Comparison of ENCODE assay signal across 15 cellular contexts in the genomic region with DNA sequence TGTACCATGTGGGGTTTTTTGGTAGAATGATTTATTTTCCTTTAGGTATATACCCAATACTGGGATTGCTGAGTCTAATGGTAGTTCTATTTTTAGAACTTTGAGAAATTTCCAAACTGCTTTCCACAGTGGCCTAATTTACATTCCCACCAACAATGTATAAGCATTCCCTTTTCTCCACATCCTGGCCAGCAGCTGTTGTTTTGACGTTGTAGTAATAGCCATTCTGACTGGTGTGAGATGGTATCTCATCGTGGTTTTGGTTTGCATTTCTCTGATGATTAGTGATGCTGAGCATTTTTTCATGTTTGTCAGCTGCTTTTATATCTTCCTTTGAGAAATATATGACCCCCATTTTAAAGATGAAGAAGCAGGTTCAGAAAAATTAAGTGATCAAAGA.
DNase-seq lines count a peak whose midpoint lies in the region; ATAC-seq, FAIRE-seq and TF ChIP-seq lines count a peak whose summit lies in the region.
"Had no signal": no experiment of that assay in that cellular context is flagged by ENCODE, and none has a peak within 500 bp of the region (broad histone marks: within the 10 kb centered on the region; RNA-seq: fewer than 3 reads in every experiment).

No MANE protein-coding gene starts in this region.

- H3K4me2 ChIP-seq in mesenchymal stem cell (ENCODE audit: low read length, poor library complexity, severe bottlenecking) = no peak overlapping the region

- WGBS in heart right ventricle, 2 donors = 51 to 55% methylated on average over 2 of the region's 2 CpGs
- WGBS in mesenchymal stem cell = 0% methylated on average over 2 of the region's 2 CpGs
- 17 to 18% methylated on average over 2 of the region's 2 CpGs for WGBS in aorta, 2 donors
- 86% methylated on average over 2 of the region's 2 CpGs for WGBS in pancreas, 2 donors

- peaks cover 12% of the 10 kb centered on the region for H3K79me1 ChIP-seq in mesenchymal stem cell (replicated peaks; ENCODE audit: low read length, poor library complexity, severe bottlenecking)

- H2BK120ac ChIP-seq in mesenchymal stem cell (ENCODE audit: low read depth, low read length) = no peak overlapping the region

- H3K14ac ChIP-seq in mesenchymal stem cell (ENCODE audit: low read length in 2 of 2) = no peak overlapping the region

- no peak overlapping the region for H3K4ac ChIP-seq in mesenchymal stem cell (ENCODE audit: low read depth in 1 of 2, low read length in 2 of 2)

- no peak overlapping the region for H3K18ac ChIP-seq in mesenchymal stem cell (ENCODE audit: low read depth in 1 of 2, low read length in 2 of 2)

- H3K27ac Mint-ChIP-seq in naive thymus-derived CD4-positive, alpha-beta T cell = no peak overlapping the region

- intact Hi-C loops in heart right ventricle (cut with DNase I) (no loop called here), left cardiac atrium (cut with DNase I) (no loop called here), breast epithelium (cut with DNase I; ENCODE audit: low total_unique reads) (no loop called here), aorta (cut with DNase I) (loop anchor here in 1 of 2 donors (10.0 kb wide), 1 partner anchor 148 kb away; no protein-coding TSS in a partner anchor), pancreas (cut with DNase I) (no loop called here)
- intact Hi-C loops in naive thymus-derived CD4-positive, alpha-beta T cell (cut with micrococcal nuclease) = no loop called here

- peaks cover 0 to 17% (median 3%) of the 10 kb centered on the region in 5 donors for H3K36me3 Mint-ChIP-seq in naive thymus-derived CD4-positive, alpha-beta T cell

- H2AK5ac ChIP-seq in mesenchymal stem cell (ENCODE audit: low read length, severe bottlenecking) = no peak overlapping the region

- no peak overlapping the region for H2BK12ac ChIP-seq in mesenchymal stem cell (ENCODE audit: low read length in 2 of 2)

- H3K36me3 ChIP-seq in heart right ventricle (peaks cover 0 to 7% (median 0%) of the 10 kb centered on the region in 9 donors), breast epithelium (no peaks in the 10 kb centered on the region), mesenchymal stem cell (ENCODE audit: control insufficient read depth in 1 of 2, insufficient read depth in 2 of 2, low read depth in 1 of 2, low read length in 2 of 2) (peaks cover 14 to 16% of the 10 kb centered on the region in 2 experiments), aorta (ENCODE audit: control insufficient read depth in 1 of 2, insufficient read depth in 2 of 2, low read length in 1 of 2) (peaks cover 0 to 3% of the 10 kb centered on the region in 2 donors), pancreas (no peaks in the 10 kb centered on the region)
- H3K36me3 ChIP-seq in naive thymus-derived CD4-positive, alpha-beta T cell (ENCODE audit: control insufficient read depth in 2 of 3, insufficient read depth in 3 of 3, low read length in 3 of 3) = no peaks in the 10 kb centered on the region

- H3K9me3 ChIP-seq in heart right ventricle = peaks cover 0 to 3% (median 0%) of the 10 kb centered on the region in 11 donors
- no peaks in the 10 kb centered on the region for H3K9me3 ChIP-seq in breast epithelium
- H3K9me3 ChIP-seq in mesenchymal stem cell (ENCODE audit: control insufficient read depth, low read length) = no peaks in the 10 kb centered on the region
- H3K9me3 ChIP-seq in aorta (ENCODE audit: control insufficient read depth, low read length) = no peaks in the 10 kb centered on the region
- H3K9me3 ChIP-seq in pancreas = no peaks in the 10 kb centered on the region
- no peaks in the 10 kb centered on the region for H3K9me3 ChIP-seq in naive thymus-derived CD4-positive, alpha-beta T cell (ENCODE audit: control insufficient read depth in 2 of 3, low read length in 3 of 3)
- H3K9me3 ChIP-seq: lower lobe of right lung had no signal

- H3K4me3 ChIP-seq in heart right ventricle = no peak overlapping the region
- H3K4me3 ChIP-seq in breast epithelium = no peak overlapping the region
- no peak overlapping the region for H3K4me3 ChIP-seq in mesenchymal stem cell (ENCODE audit: insufficient read depth in 1 of 2, low read depth in 1 of 2, low read length in 2 of 2)
- no peak overlapping the region for H3K4me3 ChIP-seq in aorta (ENCODE audit: low read length in 2 of 2)
- H3K4me3 ChIP-seq in pancreas = no peak overlapping the region
- no peak overlapping the region for H3K4me3 ChIP-seq in naive thymus-derived CD4-positive, alpha-beta T cell (ENCODE audit: low read length)
- H3K4me3 ChIP-seq: lower lobe of right lung had no signal

- peaks cover 0 to 7% (median 0%) of the 10 kb centered on the region in 11 donors for H3K9me3 Mint-ChIP-seq in naive thymus-derived CD4-positive, alpha-beta T cell
- H3K9me3 Mint-ChIP-seq: central memory CD8-positive, alpha-beta T cell had no signal

- no peak for TF ChIP-seq POLR2A in breast epithelium (IDR thresholded peaks at IDR 0.05)

- no peak overlapping the region for H4K91ac ChIP-seq in mesenchymal stem cell (ENCODE audit: low read length)

- peaks cover 3 to 93% (median 67%) of the 10 kb centered on the region in 9 donors for H3K4me1 ChIP-seq in heart right ventricle
- peaks cover 0 to 9% of the 10 kb centered on the region in 2 donors for H3K4me1 ChIP-seq in breast epithelium
- peaks cover 19% of the 10 kb centered on the region for H3K4me1 ChIP-seq in mesenchymal stem cell (ENCODE audit: control insufficient read depth, insufficient read depth, low read depth, low read length)
- peaks cover 12 to 27% of the 10 kb centered on the region in 2 donors for H3K4me1 ChIP-seq in aorta (ENCODE audit: control insufficient read depth in 1 of 2, insufficient read depth in 2 of 2, low read length in 2 of 2)
- no peaks in the 10 kb centered on the region for H3K4me1 ChIP-seq in pancreas
- no peaks in the 10 kb centered on the region for H3K4me1 ChIP-seq in naive thymus-derived CD4-positive, alpha-beta T cell (ENCODE audit: control insufficient read depth in 2 of 2, insufficient read depth in 2 of 2, low read length in 2 of 2)

- H3K27ac ChIP-seq in heart right ventricle = peak overlapping the region in 6 of 10 donors; percentile 52 to 91 (median 78)
- peak overlapping the region; percentile 39 to 77 for H3K27ac ChIP-seq in breast epithelium
- H3K27ac ChIP-seq in mesenchymal stem cell (ENCODE audit: low read length, poor library complexity, severe bottlenecking) = peak overlapping the region; percentile 50
- peak overlapping the region; percentile 85 to 97 for H3K27ac ChIP-seq in aorta (ENCODE audit: low read depth in 1 of 2, low read length in 2 of 2)
- H3K27ac ChIP-seq in pancreas = no peak overlapping the region
- no peak overlapping the region for H3K27ac ChIP-seq in naive thymus-derived CD4-positive, alpha-beta T cell (ENCODE audit: low read depth, low read length)
- H3K27ac ChIP-seq: lower lobe of right lung had no signal

- H3K9ac ChIP-seq in mesenchymal stem cell (ENCODE audit: low read length) = no peak overlapping the region

- H2BK15ac ChIP-seq in mesenchymal stem cell (ENCODE audit: low read depth, poor library complexity, severe bottlenecking) = no peak overlapping the region

- TF ChIP-seq CTCF in heart right ventricle (IDR thresholded peaks at IDR 0.05) = no peak
- TF ChIP-seq CTCF in breast epithelium (IDR thresholded peaks at IDR 0.05) = no peak
- no peak for TF ChIP-seq CTCF in pancreas (IDR thresholded peaks at IDR 0.05)

- H4K8ac ChIP-seq in mesenchymal stem cell (ENCODE audit: low read length) = no peak overlapping the region

- FAIRE-seq in pancreas (lab: Jason Lieb, UNC) = no peak
- FAIRE-seq: A204.1, D721Med, HepG2 had no signal

- no peak overlapping the region for H2BK5ac ChIP-seq in mesenchymal stem cell (ENCODE audit: low read depth, low read length, poor library complexity, severe bottlenecking)

- H3K4me1 Mint-ChIP-seq in naive thymus-derived CD4-positive, alpha-beta T cell = peaks cover 0 to 39% (median 8%) of the 10 kb centered on the region in 7 donors
- H3K4me1 Mint-ChIP-seq: central memory CD8-positive, alpha-beta T cell had no signal

- ATAC-seq in heart right ventricle = no peak
- no peak for ATAC-seq in left cardiac atrium
- ATAC-seq in aorta (ENCODE audit: low FRiP score) = no peak
- ATAC-seq in pancreas = no peak
- ATAC-seq in naive thymus-derived CD4-positive, alpha-beta T cell = no peak
- ATAC-seq: activated CD4-positive, CD25-positive, alpha-beta regulatory T cell treated with anti-CD3 and anti-CD28 coated beads, Interleukin-2, amount 50 U/mL, for 24 hours; HepG2; lower lobe of right lung had no signal

- POLR2A ChIA-PET in naive thymus-derived CD4-positive, alpha-beta T cell (lab: Charles Lee) = no interaction called here

- CTCF ChIA-PET in naive thymus-derived CD4-positive, alpha-beta T cell (lab: Charles Lee) = no interaction called here

- H3K23ac ChIP-seq in mesenchymal stem cell (ENCODE audit: low read length in 2 of 2) = no peak overlapping the region

- H3K27me3 ChIP-seq in heart right ventricle (no peaks in the 10 kb centered on the region), breast epithelium (no peaks in the 10 kb centered on the region), mesenchymal stem cell (ENCODE audit: control insufficient read depth in 1 of 2, insufficient read depth in 1 of 2, low read length in 2 of 2) (no peaks in the 10 kb centered on the region), aorta (ENCODE audit: control insufficient read depth in 1 of 2, insufficient read depth in 2 of 2, low read length in 1 of 2) (no peaks in the 10 kb centered on the region), pancreas (no peaks in the 10 kb centered on the region)
- no peaks in the 10 kb centered on the region for H3K27me3 ChIP-seq in naive thymus-derived CD4-positive, alpha-beta T cell (ENCODE audit: control insufficient read depth in 2 of 2, insufficient read depth in 2 of 2, low read length in 2 of 2)

- DNase-seq in heart right ventricle (no peak), left cardiac atrium (no peak), breast epithelium (ENCODE audit: low spot score in 2 of 2) (no peak), mesenchymal stem cell (peak; percentile 97), aorta (no peak), activated gamma-delta T cell (lab: John Stamatoyannopoulos, UW) (no peak), pancreas (no peak)
- DNase-seq in naive thymus-derived CD4-positive, alpha-beta T cell = no peak
- DNase-seq: lower lobe of right lung, NCI-H1694 treated with DMSO at 0.1 percent for 48 hours had no signal

- no peak overlapping the region for H3K4me3 Mint-ChIP-seq in naive thymus-derived CD4-positive, alpha-beta T cell
- H3K4me3 Mint-ChIP-seq: central memory CD8-positive, alpha-beta T cell had no signal

- H2AFZ ChIP-seq in mesenchymal stem cell (ENCODE audit: low read depth, low read length) = no peak overlapping the region

- H3K27me3 Mint-ChIP-seq in naive thymus-derived CD4-positive, alpha-beta T cell = peaks cover 0 to 13% (median 11%) of the 10 kb centered on the region in 5 donors

Comparison
In these comparisons a context has a peak if more than half of its experiments do, and no peak if none do; other contexts are left out.
1. H3K27ac ChIP-seq: peak in heart right ventricle (6 of 10), breast epithelium (2 of 2), mesenchymal stem cell (single experiment) and aorta (2 of 2); none in pancreas (0 of 4) and naive thymus-derived CD4-positive, alpha-beta T cell (single experiment).